30 cellular contexts compared by ENCODE assay signal in genomic region chr11:119827113-119827512, GRCh38.
"Had no signal": no experiment of that assay in that cellular context is flagged by ENCODE, and none has a peak within 500 bp of the region (broad histone marks: within the 10 kb centered on the region; RNA-seq: fewer than 3 reads in every experiment).

No MANE protein-coding gene starts in this region.

- H3K36me3 Mint-ChIP-seq: activated CD8-positive, alpha-beta memory T cell treated with anti-CD3 and anti-CD28 coated beads, Interleukin-2, amount 10 ng/mL, durations not matched to agents 7 days and 5 days; activated naive CD4-positive, alpha-beta T cell treated with anti-CD3 and anti-CD28 coated beads, Interleukin-2, amount 50 U/mL, for 24 hours; activated naive CD8-positive, alpha-beta T cell treated with anti-CD3 and anti-CD28 coated beads for 36 hours had no signal

- H3K4me1 Mint-ChIP-seq: activated CD8-positive, alpha-beta memory T cell treated with anti-CD3 and anti-CD28 coated beads, Interleukin-2, amount 10 ng/mL, durations not matched to agents 7 days and 5 days; activated naive CD4-positive, alpha-beta T cell treated with anti-CD3 and anti-CD28 coated beads, Interleukin-2, amount 50 U/mL, for 24 hours; activated naive CD8-positive, alpha-beta T cell treated with anti-CD3 and anti-CD28 coated beads for 36 hours; activated naive CD8-positive, alpha-beta T cell treated with anti-CD3 and anti-CD28 coated beads, Interleukin-2, amount 50 U/mL, for 24 hours had no signal

- H3K36me3 ChIP-seq: adrenal gland, esophagus muscularis mucosa, gastrocnemius medialis had no signal

- ATAC-seq: activated CD8-positive, alpha-beta memory T cell treated with anti-CD3 and anti-CD28 coated beads, Interleukin-2, amount 10 ng/mL, durations not matched to agents 7 days and 5 days; activated CD8-positive, alpha-beta T cell treated with anti-CD3 and anti-CD28 coated beads, Interleukin-2, amount 10 ng/mL, durations not matched to agents 7 days and 5 days; activated naive CD8-positive, alpha-beta T cell treated with anti-CD3 and anti-CD28 coated beads, Interleukin-2, amount 50 U/mL, for 24 hours; body of pancreas; effector memory CD8-positive, alpha-beta T cell; foreskin keratinocyte; gastrocnemius medialis had no signal

- H3K9me3 Mint-ChIP-seq: activated T-helper 1 cell treated with anti-CD3 and anti-CD28 coated beads, Interleukin-12 subunit alpha, Interleukin-12 subunit beta, Interleukin-2, Interleukin-4 antibody, amounts not matched to agents 30 ng/mL and 10 ng/mL and 1 ng/mL, durations not matched to agents 14 hours and 24 hours and 36 hours; activated T-helper 2 cell treated with anti-CD3 and anti-CD28 coated beads, Interferon-gamma antibody, Interleukin-2, Interleukin-4, amounts not matched to agents 10 μg/mL and 5 μg/mL and 100 μg/mL, durations not matched to agents 14 hours and 24 hours and 36 hours had no signal

- H3K4me3 ChIP-seq: adrenal gland, body of pancreas, esophagus muscularis mucosa, gastrocnemius medialis had no signal

- H3K27ac Mint-ChIP-seq: activated CD8-positive, alpha-beta memory T cell treated with anti-CD3 and anti-CD28 coated beads, Interleukin-2, amount 10 ng/mL, durations not matched to agents 7 days and 5 days; activated CD8-positive, alpha-beta T cell treated with anti-CD3 and anti-CD28 coated beads, Interleukin-2, amount 10 ng/mL, durations not matched to agents 7 days and 5 days; activated naive CD4-positive, alpha-beta T cell treated with anti-CD3 and anti-CD28 coated beads for 36 hours; activated naive CD4-positive, alpha-beta T cell treated with anti-CD3 and anti-CD28 coated beads, Interleukin-2, amount 50 U/mL, for 24 hours; activated naive CD8-positive, alpha-beta T cell treated with anti-CD3 and anti-CD28 coated beads for 36 hours; activated naive CD8-positive, alpha-beta T cell treated with anti-CD3 and anti-CD28 coated beads, Interleukin-2, amount 50 U/mL, for 24 hours; activated T-helper 1 cell treated with anti-CD3 and anti-CD28 coated beads, Interleukin-12 subunit alpha, Interleukin-12 subunit beta, Interleukin-2, Interleukin-4 antibody, amounts not matched to agents 30 ng/mL and 10 ng/mL and 1 ng/mL, durations not matched to agents 14 hours and 24 hours and 36 hours; activated T-helper 2 cell treated with anti-CD3 and anti-CD28 coated beads, Interferon-gamma antibody, Interleukin-2, Interleukin-4, amounts not matched to agents 10 μg/mL and 5 μg/mL and 100 μg/mL, durations not matched to agents 14 hours and 24 hours and 36 hours; effector memory CD8-positive, alpha-beta T cell had no signal

- H3K4me3 Mint-ChIP-seq: activated CD8-positive, alpha-beta memory T cell treated with anti-CD3 and anti-CD28 coated beads, Interleukin-2, amount 10 ng/mL, durations not matched to agents 7 days and 5 days; activated CD8-positive, alpha-beta T cell treated with anti-CD3 and anti-CD28 coated beads, Interleukin-2, amount 10 ng/mL, durations not matched to agents 7 days and 5 days; activated naive CD4-positive, alpha-beta T cell treated with anti-CD3 and anti-CD28 coated beads for 36 hours; activated naive CD4-positive, alpha-beta T cell treated with anti-CD3 and anti-CD28 coated beads, Interleukin-2, amount 50 U/mL, for 24 hours; activated naive CD8-positive, alpha-beta T cell treated with anti-CD3 and anti-CD28 coated beads for 36 hours; activated naive CD8-positive, alpha-beta T cell treated with anti-CD3 and anti-CD28 coated beads, Interleukin-2, amount 50 U/mL, for 24 hours; activated T-helper 1 cell treated with anti-CD3 and anti-CD28 coated beads, Interleukin-12 subunit alpha, Interleukin-12 subunit beta, Interleukin-2, Interleukin-4 antibody, amounts not matched to agents 30 ng/mL and 10 ng/mL and 1 ng/mL, durations not matched to agents 14 hours and 24 hours and 36 hours; effector memory CD8-positive, alpha-beta T cell had no signal

- DNase-seq: activated CD4-positive, alpha-beta T cell treated with anti-CD3 and anti-CD28 coated beads for 1 hour; activated CD4-positive, alpha-beta T cell treated with anti-CD3 and anti-CD28 coated beads for 4 hours; activated CD4-positive, alpha-beta T cell treated with anti-CD3 and anti-CD28 coated beads, Interleukin-2, amount 50 U/mL, for 1 hour; activated CD4-positive, alpha-beta T cell treated with anti-CD3 and anti-CD28 coated beads, Interleukin-2, amount 50 U/mL, for 48 hours; activated CD8-positive, alpha-beta memory T cell treated with anti-CD3 and anti-CD28 coated beads, Interleukin-2, amount 10 ng/mL, durations not matched to agents 7 days and 5 days; activated CD8-positive, alpha-beta memory T cell treated with anti-CD3 and anti-CD28 coated beads, Interleukin-2, amount 50 U/mL, for 4 hours; activated CD8-positive, alpha-beta T cell treated with anti-CD3 and anti-CD28 coated beads, Interleukin-2, amount 10 ng/mL, durations not matched to agents 7 days and 5 days; activated effector memory CD4-positive, alpha-beta T cell treated with anti-CD3 and anti-CD28 coated beads, Interleukin-2, amount 50 U/mL, for 16 hours; activated naive CD4-positive, alpha-beta T cell treated with anti-CD3 and anti-CD28 coated beads for 36 hours; activated naive CD8-positive, alpha-beta T cell treated with anti-CD3 and anti-CD28 coated beads for 36 hours; activated naive CD8-positive, alpha-beta T cell treated with anti-CD3 and anti-CD28 coated beads, Interleukin-2, amount 50 U/mL, for 24 hours; activated T-cell treated with anti-CD3 and anti-CD28 coated beads, Interleukin-2, amount 50 U/mL, for 1 hour; activated T-cell treated with anti-CD3 and anti-CD28 coated beads, Interleukin-2, amount 50 U/mL, for 48 hours; adrenal gland; amygdala; aorta; body of pancreas; caudate nucleus; cortex of kidney; dermis blood vessel endothelial cell; effector CD4-positive, alpha-beta T cell; effector memory CD8-positive, alpha-beta T cell; erythroblast; foreskin keratinocyte; gastrocnemius medialis; T-helper 2 cell had no signal

- H3K27ac ChIP-seq: adrenal gland, body of pancreas, esophagus muscularis mucosa, foreskin keratinocyte, gastrocnemius medialis had no signal

- H3K9me3 ChIP-seq: adrenal gland, body of pancreas, gastrocnemius medialis had no signal

- H3K27me3 ChIP-seq: adrenal gland, body of pancreas had no signal

- H3K4me1 ChIP-seq: foreskin keratinocyte, gastrocnemius medialis had no signal
